20 cellular contexts compared by ENCODE assay signal in genomic region chr16:76293980-76294690, GRCh38. TPM values are rescaled to one million over a fixed set of nuclear protein-coding genes. Genes with fewer than 3 reads are reported as not detected.
DNase-seq lines count a peak whose midpoint lies in the region; TF ChIP-seq lines count a peak whose summit lies in the region.
"Had no signal": no experiment of that assay in that cellular context is flagged by ENCODE, and none has a peak within 500 bp of the region (broad histone marks: within the 10 kb centered on the region; RNA-seq: fewer than 3 reads in every experiment).

No MANE protein-coding gene starts in this region.

- no peaks in the 10 kb centered on the region for H4K20me1 ChIP-seq in KMS-11 (ENCODE audit: insufficient read depth)

- H3K9me3 ChIP-seq in adipocyte (ENCODE audit: control insufficient read depth, low read length): no peaks in the 10 kb centered on the region
- H3K9me3 ChIP-seq in skeletal muscle satellite cell (replicated peaks; ENCODE audit: low read length): no peaks in the 10 kb centered on the region
- H3K9me3 ChIP-seq: SK-N-SH had no signal

- no peak overlapping the region for H3K27ac Mint-ChIP-seq in Calu3 (ENCODE audit: unreplicated experiment)
- H3K27ac Mint-ChIP-seq: CD8-positive, alpha-beta memory T cell had no signal

- H3K27ac ChIP-seq in KMS-11: peak overlapping the region; percentile 48

- H3K27me3 Mint-ChIP-seq in Calu3 (ENCODE audit: unreplicated experiment): no peaks in the 10 kb centered on the region

- DNase-seq in adipocyte (ENCODE audit: low read depth): peak; percentile 68
- DNase-seq in fibroblast of mammary gland (ENCODE audit: low read depth): peak; percentile 20
- no peak for DNase-seq in NCI-H1417 (lab: John Stamatoyannopoulos, UW)
- no peak for DNase-seq in NCI-H345 (lab: John Stamatoyannopoulos, UW)
- DNase-seq in Calu3: no peak
- DNase-seq: ACHN; C1 segment of cervical spinal cord; CD8-positive, alpha-beta memory T cell; DMS79 treated with DMSO at 0.1 percent for 48 hours; HCEC 1CT; KBM-7; MV-4-11; NCI-H1436; NCI-H1930; NCI-H446 treated with DMSO at 0.1 percent for 48 hours; NCI-H69; Right ventricle myocardium superior; SK-N-SH had no signal

- no TSS peak for BruUV-seq in Calu3 (replicated peaks; lab: Mats Ljungman, UMichigan)

- no peak overlapping the region for H3K4me3 ChIP-seq in KMS-11 (IDR thresholded peaks at IDR 0.05; ENCODE audit: insufficient read depth, low read depth, low read length)
- H3K4me3 ChIP-seq in adipocyte (ENCODE audit: low read length): peak overlapping the region; percentile 25
- H3K4me3 ChIP-seq in fibroblast of mammary gland (ENCODE audit: control insufficient read depth, low read depth, low read length): no peak overlapping the region
- H3K4me3 ChIP-seq in skeletal muscle satellite cell (ENCODE audit: low read length): peak overlapping the region; percentile 1

- H3K4me3 Mint-ChIP-seq in Calu3 (ENCODE audit: low read depth, unreplicated experiment): no peak overlapping the region
- H3K4me3 Mint-ChIP-seq: CD8-positive, alpha-beta memory T cell had no signal

- no peaks in the 10 kb centered on the region for H3K36me3 Mint-ChIP-seq in Calu3 (ENCODE audit: insufficient read depth, unreplicated experiment)
- H3K36me3 Mint-ChIP-seq: CD8-positive, alpha-beta memory T cell had no signal

- H3K79me2 ChIP-seq in KMS-11 (ENCODE audit: insufficient read depth, low read depth): no peaks in the 10 kb centered on the region

- H3K9ac ChIP-seq in KMS-11 (peak overlapping the region; percentile 3; the same call in 1 of the 2 replicates), adipocyte (ENCODE audit: low read length) (no peak overlapping the region), skeletal muscle satellite cell (ENCODE audit: low read depth, low read length) (peak overlapping the region; percentile 46)
- H3K9ac ChIP-seq: SK-N-SH had no signal

- H3K27me3 ChIP-seq in KMS-11 (ENCODE audit: insufficient read depth, low read depth) (no peaks in the 10 kb centered on the region), adipocyte (replicated peaks; ENCODE audit: control insufficient read depth, insufficient read depth, low read length) (no peaks in the 10 kb centered on the region), skeletal muscle satellite cell (ENCODE audit: control insufficient read depth, insufficient read depth, low read length) (no peaks in the 10 kb centered on the region)

- H3K4me2 ChIP-seq in KMS-11 (peak overlapping the region; percentile 77), skeletal muscle satellite cell (ENCODE audit: low read length) (no peak overlapping the region)
- H3K4me2 ChIP-seq: SK-N-SH had no signal

- no peaks in the 10 kb centered on the region for H3K4me1 Mint-ChIP-seq in Calu3 (ENCODE audit: low read depth, unreplicated experiment)
- H3K4me1 Mint-ChIP-seq: CD8-positive, alpha-beta memory T cell had no signal

- H3K36me3 ChIP-seq in KMS-11 (ENCODE audit: insufficient read depth): no peaks in the 10 kb centered on the region
- no peaks in the 10 kb centered on the region for H3K36me3 ChIP-seq in adipocyte (ENCODE audit: control insufficient read depth, insufficient read depth, low read length, severe bottlenecking)
- H3K36me3 ChIP-seq in skeletal muscle satellite cell (ENCODE audit: insufficient read depth, low read length): no peaks in the 10 kb centered on the region

- TF ChIP-seq CTCF in KMS-11 (conservative IDR thresholded peaks at IDR 0.05; ENCODE audit: low read depth, low read length): no peak
- TF ChIP-seq CTCF in fibroblast of mammary gland (conservative IDR thresholded peaks at IDR 0.05; ENCODE audit: control insufficient read depth, insufficient read depth, low read depth, low read length): no peak
- no peak for TF ChIP-seq CTCF in Calu3 (IDR thresholded peaks at IDR 0.05; ENCODE audit: unreplicated experiment)

- intact Hi-C loops in Calu3 (cut with micrococcal nuclease; ENCODE audit: unreplicated experiment): no loop called here

- CTCF ChIA-PET in Calu3 (lab: Charles Lee): no interaction called here

- peak overlapping the region; percentile 49 for H2AFZ ChIP-seq in KMS-11 (ENCODE audit: low read depth)

- peaks cover 6% of the 10 kb centered on the region for H3K9me3 Mint-ChIP-seq in Calu3 (ENCODE audit: low read depth, unreplicated experiment)

- peaks cover 25% of the 10 kb centered on the region for H3K4me1 ChIP-seq in KMS-11 (ENCODE audit: low read depth, poor library complexity, severe bottlenecking)
- H3K4me1 ChIP-seq in adipocyte (ENCODE audit: control insufficient read depth, insufficient read depth, low read length): peaks cover 15% of the 10 kb centered on the region
- peaks cover 17% of the 10 kb centered on the region for H3K4me1 ChIP-seq in skeletal muscle satellite cell (ENCODE audit: control insufficient read depth, insufficient read depth, low read length)

RNA-seq across cellular contexts. Expression of gene CNTNAP4, which starts 16.9 kb away (rescaled TPM):
- total RNA-seq in skeletal muscle satellite cell (2012; rRNA removed): not detected in 2 replicates
- total RNA-seq in Calu3 (2022): not detected in 2 replicates
- total RNA-seq: CD8-positive, alpha-beta memory T cell; Right ventricle myocardium superior had no signal

Comparison
In these comparisons a context has a peak if more than half of its experiments do, and no peak if none do; other contexts are left out.
1. H3K4me3 ChIP-seq: peak in adipocyte (single experiment) and skeletal muscle satellite cell (single experiment); none in KMS-11 (single experiment) and fibroblast of mammary gland (single experiment).
2. DNase-seq: peak in adipocyte (single experiment) and fibroblast of mammary gland (single experiment); none in NCI-H1417 (0 of 3), NCI-H345 (single experiment) and Calu3 (single experiment).